8 cellular contexts compared by ENCODE assay signal in the genomic region with DNA sequence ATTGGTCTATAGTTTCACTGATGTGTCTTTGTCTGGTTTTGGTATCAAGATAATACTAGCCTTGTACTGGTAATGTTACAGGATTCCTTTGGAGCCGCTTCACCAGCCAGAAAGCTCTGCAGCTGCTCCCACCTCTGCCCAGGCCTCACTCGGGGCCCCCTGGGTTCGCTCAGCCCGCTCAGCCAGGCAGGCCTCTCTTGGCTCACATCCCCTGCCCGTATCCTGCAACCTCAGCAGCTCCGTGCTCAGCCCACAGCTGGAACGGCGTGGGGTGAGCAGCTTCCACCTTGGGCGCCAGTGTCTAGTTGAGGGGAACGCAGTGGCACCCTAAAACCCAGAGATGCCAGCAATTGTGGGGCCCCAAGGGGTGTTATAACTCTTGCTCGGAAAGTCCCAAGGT.
"Had no signal": no experiment of that assay in that cellular context is flagged by ENCODE, and none has a peak within 500 bp of the region (broad histone marks: within the 10 kb centered on the region; RNA-seq: fewer than 3 reads in every experiment).

No MANE protein-coding gene starts in this region.

- FAIRE-seq: H1, H54, HepG2 had no signal

- H3K4me3 ChIP-seq: GM23338 had no signal

- H2AFZ ChIP-seq: GM23338 had no signal

- H3K9ac ChIP-seq: KMS-11 had no signal

- ATAC-seq: GM23338, HepG2 had no signal

- H3K27ac ChIP-seq: KMS-11 had no signal

- H3K4me2 ChIP-seq: GM23338, KMS-11 had no signal

- DNase-seq: H9, HCEC 1CT, KBM-7 had no signal
